Comparison of ENCODE assay signal across 8 cellular contexts in the genomic region with DNA sequence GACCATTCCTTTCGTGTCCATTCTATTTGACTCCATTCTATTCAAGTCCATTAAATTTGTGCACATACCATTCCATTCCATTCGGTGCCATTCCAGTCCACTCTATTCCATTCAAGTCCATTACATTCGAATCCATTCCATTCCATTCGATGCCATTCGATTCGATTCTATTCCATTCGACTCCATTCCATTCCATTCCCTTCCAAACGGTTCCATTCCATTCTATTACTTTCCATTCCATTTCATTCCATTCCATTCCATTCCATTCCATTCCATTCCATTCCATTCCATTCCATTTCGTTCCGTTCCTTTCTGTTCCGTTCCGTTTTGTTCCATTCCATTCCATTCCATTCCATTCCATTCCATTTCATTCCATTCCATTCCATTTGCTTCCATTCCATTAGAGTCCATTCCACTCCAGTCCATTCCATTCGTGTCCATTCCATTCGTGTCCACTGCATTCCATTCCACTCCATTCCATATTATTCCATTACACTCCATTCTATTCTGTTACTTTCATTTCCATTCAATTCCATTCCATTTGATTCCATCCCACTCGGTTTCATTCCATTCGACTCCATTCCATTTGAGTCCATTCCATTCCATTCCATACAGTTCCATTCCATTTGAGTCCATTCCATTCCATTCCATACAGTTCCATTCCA.
A peak's percentile ranks its signal among the peaks of the same experiment; 100 is the strongest.
DNase-seq lines count a peak whose midpoint lies in the region; ATAC-seq and TF ChIP-seq lines count a peak whose summit lies in the region.
"Not testable (repeated sequence)": the region's sequence is repeated elsewhere in the genome, so short reads cannot be mapped to it uniquely, and the experiment has no call there.

No MANE protein-coding gene starts in this region.

- not testable (repeated sequence) for H3K27me3 ChIP-seq in left lung; psoas muscle (ENCODE audit: insufficient read depth in 3 of 3, low read length in 2 of 3)

- H3K36me3 Mint-ChIP-seq in T-helper 17 cell (ENCODE audit: low read depth), result peaks cover 18% of the 10 kb centered on the region

- not testable (repeated sequence) for H3K36me3 ChIP-seq in left lung; psoas muscle (ENCODE audit: insufficient read depth in 1 of 2, low read depth in 1 of 2)

- H3K4me1 Mint-ChIP-seq in T-helper 17 cell, result not testable (repeated sequence)

- H3K9me3 ChIP-seq in T-helper 17 cell (ENCODE audit: control insufficient read depth, low read length, poor library complexity, severe bottlenecking), result peaks cover 63% of the 10 kb centered on the region
- not testable (repeated sequence) for H3K9me3 ChIP-seq in left lung
- peaks cover 55% of the 10 kb centered on the region for H3K9me3 ChIP-seq in psoas muscle

- not testable (repeated sequence) for H3K4me3 Mint-ChIP-seq in T-helper 17 cell

- intact Hi-C loops in Right ventricle myocardium inferior (cut with DNase I); left lung (cut with DNase I); psoas muscle (cut with DNase I): not testable (repeated sequence)

- not testable (repeated sequence) for H3K27me3 Mint-ChIP-seq in T-helper 17 cell

- not testable (repeated sequence) for TF ChIP-seq CTCF in left lung (IDR thresholded peaks at IDR 0.05); psoas muscle (IDR thresholded peaks at IDR 0.05)

- not testable (repeated sequence) for H3K27ac Mint-ChIP-seq in T-helper 17 cell

- WGBS in psoas muscle, 3 donors, result 68 to 69% (median 68%) methylated on average over 16 of the region's 16 CpGs

- peak; percentile 63 for ATAC-seq in GM18499 (IDR thresholded peaks at IDR 0.05; ENCODE audit: insufficient read depth, unreplicated experiment)
- ATAC-seq in GM21360 (IDR thresholded peaks at IDR 0.05; ENCODE audit: unreplicated experiment), result peak; percentile 92
- peak; percentile 45 for ATAC-seq in HG02970 (IDR thresholded peaks at IDR 0.05; ENCODE audit: low FRiP score, unreplicated experiment)
- ATAC-seq in HG03439 (IDR thresholded peaks at IDR 0.05; ENCODE audit: unreplicated experiment), result peak; percentile 59
- ATAC-seq in T-helper 17 cell, result peak; percentile 27
- ATAC-seq in Right ventricle myocardium inferior, result peak; percentile 76
- ATAC-seq in left lung, result peak; percentile 76
- peak in 3 of 4 donors; percentile 58 to 70 (median 66) for ATAC-seq in psoas muscle

- H3K4me3 ChIP-seq in left lung, psoas muscle: not testable (repeated sequence)

- H3K27ac ChIP-seq in left lung, psoas muscle: not testable (repeated sequence)

- not testable (repeated sequence) for H3K4me1 ChIP-seq in left lung, psoas muscle

- DNase-seq in T-helper 17 cell; Right ventricle myocardium inferior (ENCODE audit: missing footprints); left lung; psoas muscle: not testable (repeated sequence)

Comparison
In these comparisons a context has a peak if more than half of its experiments do, and no peak if none do; other contexts are left out.
1. ATAC-seq: peak in every context shown above with its lines; median percentile 92 in GM21360; 76 in Right ventricle myocardium inferior; 76 in left lung; 66 in psoas muscle; 63 in GM18499; 59 in HG03439; 45 in HG02970; 27 in T-helper 17 cell.